15 cellular contexts compared by ENCODE assay signal in the genomic region with DNA sequence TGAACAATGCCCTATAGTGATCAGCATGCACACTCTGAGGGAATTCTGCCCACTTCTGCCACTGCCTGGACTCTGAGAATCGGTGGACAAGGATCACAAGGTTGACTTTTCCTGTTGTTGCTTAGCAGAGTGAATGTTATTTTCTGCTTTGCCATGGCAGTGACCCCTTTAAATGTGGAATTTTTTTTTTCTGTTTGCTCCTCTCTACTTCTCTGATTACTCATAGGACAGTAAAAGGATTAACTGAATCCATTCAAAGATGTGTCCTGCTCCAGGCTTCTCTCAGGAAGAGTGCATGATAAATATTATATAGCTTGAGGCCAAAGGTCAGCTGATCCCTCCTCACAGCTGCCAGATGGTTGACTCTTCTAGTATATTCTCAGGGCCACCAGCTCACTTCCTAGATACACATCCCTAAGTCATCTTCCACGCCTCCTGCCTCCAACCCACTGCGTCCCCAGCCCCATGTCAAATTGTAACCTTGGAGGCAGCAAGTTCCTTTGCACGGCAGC.
DNase-seq lines count a peak whose midpoint lies in the region; ATAC-seq and TF ChIP-seq lines count a peak whose summit lies in the region.
"Had no signal": no experiment of that assay in that cellular context is flagged by ENCODE, and none has a peak within 500 bp of the region (broad histone marks: within the 10 kb centered on the region; RNA-seq: fewer than 3 reads in every experiment).

No MANE protein-coding gene starts in this region.

- peak overlapping the region; percentile 69 for H3K27ac ChIP-seq in cingulate gyrus (ENCODE audit: low read depth, low read length)
- no peak overlapping the region for H3K27ac ChIP-seq in body of pancreas
- H3K27ac ChIP-seq: BLaER1, SK-N-MC had no signal

- ATAC-seq in mucosa of descending colon (peak; percentile 83), HG03442 (IDR thresholded peaks at IDR 0.05; ENCODE audit: unreplicated experiment) (no peak), body of pancreas (no peak), HG03432 (IDR thresholded peaks at IDR 0.05; ENCODE audit: unreplicated experiment) (no peak)
- ATAC-seq: naive thymus-derived CD4-positive, alpha-beta T cell had no signal

- TF ChIP-seq POLR2A in body of pancreas (IDR thresholded peaks at IDR 0.05), result no peak

- CTCF ChIA-PET in BJ (lab: Yijun Ruan, JAX), result interaction anchor here (1.2 kb wide), 1 partner anchor 28 kb away, joined by 4 read pairs; no protein-coding TSS in a partner anchor

- DNase-seq in BJ (ENCODE audit: low read depth) (peak; percentile 43), M059J (ENCODE audit: low read depth) (peak; percentile 59), mucosa of descending colon (peak in 1 of 3 donors; percentile 55), amniotic stem cell (lab: John Stamatoyannopoulos, UW) (no peak), body of pancreas (no peak)
- DNase-seq: activated CD4-positive, alpha-beta T cell treated with anti-CD3 and anti-CD28 coated beads for 1 hour; activated T-cell treated with anti-CD3 and anti-CD28 coated beads, Interleukin-2, amount 50 U/mL, for 48 hours; naive thymus-derived CD4-positive, alpha-beta T cell; NCI-H1092; NCI-H526 treated with DMSO at 0.1 percent for 48 hours had no signal

- H3K4me3 ChIP-seq in BJ (ENCODE audit: low read depth, low read length) (no peak overlapping the region), mucosa of descending colon (no peak overlapping the region), body of pancreas (no peak overlapping the region)
- H3K4me3 ChIP-seq: BLaER1, SK-N-MC had no signal

- intact Hi-C loops in mucosa of descending colon (cut with DNase I, micrococcal nuclease), result no loop called here
- intact Hi-C loops in body of pancreas (cut with DNase I), result no loop called here

- TF ChIP-seq CTCF in BJ (IDR thresholded peaks at IDR 0.05; ENCODE audit: insufficient read depth, low read depth, low read length) (no peak), mucosa of descending colon (IDR thresholded peaks at IDR 0.05) (no peak), body of pancreas (IDR thresholded peaks at IDR 0.05) (no peak)

- 67 to 70% methylated on average over 4 of the region's 4 CpGs for WGBS in body of pancreas, 2 donors

- no peaks in the 10 kb centered on the region for H3K36me3 ChIP-seq in BJ (ENCODE audit: control insufficient read depth, insufficient read depth, low read length)
- no peaks in the 10 kb centered on the region for H3K36me3 ChIP-seq in mucosa of descending colon (ENCODE audit: low read depth)
- no peaks in the 10 kb centered on the region for H3K36me3 ChIP-seq in body of pancreas (replicated peaks in 1 of 2; ENCODE audit: insufficient read depth in 1 of 2, low read depth in 2 of 2)
- H3K36me3 ChIP-seq: BLaER1 had no signal

- H3K9me3 ChIP-seq in mucosa of descending colon, result no peaks in the 10 kb centered on the region
- no peaks in the 10 kb centered on the region for H3K9me3 ChIP-seq in body of pancreas
- H3K9me3 ChIP-seq: BLaER1 had no signal

- H3K27me3 ChIP-seq in BJ (ENCODE audit: control insufficient read depth, insufficient read depth, low read length), result no peaks in the 10 kb centered on the region
- no peaks in the 10 kb centered on the region for H3K27me3 ChIP-seq in body of pancreas
- H3K27me3 ChIP-seq: BLaER1 had no signal

- POLR2A ChIA-PET in BJ (lab: Charles Lee), result no interaction called here

- H3K4me1 ChIP-seq in mucosa of descending colon (ENCODE audit: low read depth) (no peaks in the 10 kb centered on the region), body of pancreas (no peaks in the 10 kb centered on the region)

Comparison
In these comparisons a context has a peak if more than half of its experiments do, and no peak if none do; other contexts are left out.
1. DNase-seq: peak in BJ (single experiment) and M059J (single experiment); none in amniotic stem cell (single experiment) and body of pancreas (0 of 4).